ENCODE assay signal across 8 cellular contexts in genomic region chr13:114098689-114099056, GRCh38. TPM values are rescaled to one million over a fixed set of nuclear protein-coding genes. Genes with fewer than 3 reads are reported as not detected.
DNase-seq lines count a peak whose midpoint lies in the region; ATAC-seq and TF ChIP-seq lines count a peak whose summit lies in the region.
"Not testable (repeated sequence)": the region's sequence is repeated elsewhere in the genome, so short reads cannot be mapped to it uniquely, and the experiment has no call there.

No MANE protein-coding gene starts in this region.

- intact Hi-C loops in vagina (cut with DNase I) = not testable (repeated sequence)

- peak overlapping the region; percentile 68; the same call in 1 of the 2 replicates for H3K27ac Mint-ChIP-seq in GM23338
- peak overlapping the region; percentile 36 for H3K27ac Mint-ChIP-seq in T-helper 2 cell treated with Interferon-gamma antibody and Interleukin-4, amounts not matched to agents 5 μg/mL and 100 μg/mL, for 36 hours
- peak overlapping the region; percentile 93 for H3K27ac Mint-ChIP-seq in activated naive CD8-positive, alpha-beta T cell
- peak overlapping the region; percentile 83 to 93 for H3K27ac Mint-ChIP-seq in effector memory CD8-positive, alpha-beta T cell
- peak overlapping the region; percentile 82 to 96 (median 91) for H3K27ac Mint-ChIP-seq in immature natural killer cell
- H3K27ac Mint-ChIP-seq in natural killer cell treated with Interleukin-12 subunit alpha and Interleukin-12 subunit beta and Interleukin-15 and Interleukin-18, amount 100 ng/mL, for 72 hours = peak overlapping the region; percentile 69 to 93
- peak overlapping the region; percentile 92 for H3K27ac Mint-ChIP-seq in stimulated activated effector memory CD8-positive, alpha-beta T cell treated with anti-CD3 and anti-CD28 coated beads, Interleukin-12 subunit alpha, Interleukin-12 subunit beta, amount 100 ng/mL, for 72 hours

- not testable (repeated sequence) for TF ChIP-seq CTCF in GM23338 (conservative IDR thresholded peaks at IDR 0.05; ENCODE audit: low read depth in 2 of 2); vagina (IDR thresholded peaks at IDR 0.05)

- H3K36me3 Mint-ChIP-seq in GM23338 (ENCODE audit: low read depth); activated naive CD8-positive, alpha-beta T cell; natural killer cell treated with Interleukin-12 subunit alpha and Interleukin-12 subunit beta and Interleukin-15 and Interleukin-18, amount 100 ng/mL, for 72 hours: not testable (repeated sequence)
- H3K36me3 Mint-ChIP-seq in T-helper 2 cell treated with Interferon-gamma antibody and Interleukin-4, amounts not matched to agents 5 μg/mL and 100 μg/mL, for 36 hours (ENCODE audit: low read depth) = peaks cover 17% of the 10 kb centered on the region
- H3K36me3 Mint-ChIP-seq in effector memory CD8-positive, alpha-beta T cell (ENCODE audit: insufficient read depth) = peaks cover 67% of the 10 kb centered on the region
- H3K36me3 Mint-ChIP-seq in immature natural killer cell = peaks cover 2 to 15% (median 4%) of the 10 kb centered on the region in 3 donors
- peaks cover 41% of the 10 kb centered on the region for H3K36me3 Mint-ChIP-seq in stimulated activated effector memory CD8-positive, alpha-beta T cell treated with anti-CD3 and anti-CD28 coated beads, Interleukin-12 subunit alpha, Interleukin-12 subunit beta, amount 100 ng/mL, for 72 hours

- H3K9me2 ChIP-seq in GM23338 (ENCODE audit: insufficient read depth) = not testable (repeated sequence)

- not testable (repeated sequence) for H3F3A ChIP-seq in GM23338 (replicated peaks; ENCODE audit: low read depth)

- not testable (repeated sequence) for H3K27ac ChIP-seq in GM23338 (ENCODE audit: low read depth)
- peak overlapping the region; percentile 68 for H3K27ac ChIP-seq in vagina

- not testable (repeated sequence) for ATAC-seq in GM23338; effector memory CD8-positive, alpha-beta T cell (replicated peaks); natural killer cell treated with Interleukin-12 subunit alpha and Interleukin-12 subunit beta and Interleukin-15 and Interleukin-18, amount 100 ng/mL, for 72 hours; stimulated activated effector memory CD8-positive, alpha-beta T cell treated with anti-CD3 and anti-CD28 coated beads, Interleukin-12 subunit alpha, Interleukin-12 subunit beta, amount 100 ng/mL, for 72 hours

- TF ChIP-seq POLR2A in vagina (IDR thresholded peaks at IDR 0.05) = not testable (repeated sequence)

- H3K4me2 ChIP-seq in GM23338 = not testable (repeated sequence)

- H3K27me3 ChIP-seq in GM23338 (ENCODE audit: insufficient read depth); vagina: not testable (repeated sequence)

- H3K4me1 Mint-ChIP-seq in GM23338 (peaks cover 14% of the 10 kb centered on the region), immature natural killer cell (peaks cover 75 to 79% of the 10 kb centered on the region in 2 donors)
- not testable (repeated sequence) for H3K4me1 Mint-ChIP-seq in T-helper 2 cell treated with Interferon-gamma antibody and Interleukin-4, amounts not matched to agents 5 μg/mL and 100 μg/mL, for 36 hours (ENCODE audit: low read depth)
- H3K4me1 Mint-ChIP-seq in activated naive CD8-positive, alpha-beta T cell (ENCODE audit: low read depth) = peaks cover 68% of the 10 kb centered on the region
- peaks cover 60 to 73% of the 10 kb centered on the region in 2 donors for H3K4me1 Mint-ChIP-seq in effector memory CD8-positive, alpha-beta T cell (ENCODE audit: low read depth in 2 of 2)
- H3K4me1 Mint-ChIP-seq in natural killer cell treated with Interleukin-12 subunit alpha and Interleukin-12 subunit beta and Interleukin-15 and Interleukin-18, amount 100 ng/mL, for 72 hours (ENCODE audit: low read depth in 2 of 2) = peaks cover 45 to 57% of the 10 kb centered on the region in 2 donors
- peaks cover 68% of the 10 kb centered on the region for H3K4me1 Mint-ChIP-seq in stimulated activated effector memory CD8-positive, alpha-beta T cell treated with anti-CD3 and anti-CD28 coated beads, Interleukin-12 subunit alpha, Interleukin-12 subunit beta, amount 100 ng/mL, for 72 hours

- H3K79me2 ChIP-seq in GM23338 (replicated peaks; ENCODE audit: insufficient read depth) = peaks cover 56% of the 10 kb centered on the region

- H3K36me3 ChIP-seq in GM23338 (ENCODE audit: insufficient read depth); vagina: not testable (repeated sequence)

- H3K27me3 Mint-ChIP-seq in GM23338 (ENCODE audit: insufficient read depth, low read depth, poor library complexity) = peaks cover 17% of the 10 kb centered on the region
- not testable (repeated sequence) for H3K27me3 Mint-ChIP-seq in T-helper 2 cell treated with Interferon-gamma antibody and Interleukin-4, amounts not matched to agents 5 μg/mL and 100 μg/mL, for 36 hours (ENCODE audit: low read depth); activated naive CD8-positive, alpha-beta T cell; effector memory CD8-positive, alpha-beta T cell; natural killer cell treated with Interleukin-12 subunit alpha and Interleukin-12 subunit beta and Interleukin-15 and Interleukin-18, amount 100 ng/mL, for 72 hours
- H3K27me3 Mint-ChIP-seq in immature natural killer cell (ENCODE audit: low read depth in 3 of 3) = peaks cover 24 to 63% (median 42%) of the 10 kb centered on the region in 3 donors

- H3K4me1 ChIP-seq in GM23338 (ENCODE audit: insufficient read depth) = not testable (repeated sequence)
- H3K4me1 ChIP-seq in vagina = peaks cover 46% of the 10 kb centered on the region

- H3K9me3 ChIP-seq in vagina = not testable (repeated sequence)

- not testable (repeated sequence) for H2AFZ ChIP-seq in GM23338

- H3K9me3 Mint-ChIP-seq in GM23338 (peaks cover 11% of the 10 kb centered on the region), immature natural killer cell (peaks cover 0 to 10% (median under 1%) of the 10 kb centered on the region in 6 donors)
- H3K9me3 Mint-ChIP-seq in T-helper 2 cell treated with Interferon-gamma antibody and Interleukin-4, amounts not matched to agents 5 μg/mL and 100 μg/mL, for 36 hours; activated naive CD8-positive, alpha-beta T cell (ENCODE audit: low read depth); effector memory CD8-positive, alpha-beta T cell; natural killer cell treated with Interleukin-12 subunit alpha and Interleukin-12 subunit beta and Interleukin-15 and Interleukin-18, amount 100 ng/mL, for 72 hours; stimulated activated effector memory CD8-positive, alpha-beta T cell treated with anti-CD3 and anti-CD28 coated beads, Interleukin-12 subunit alpha, Interleukin-12 subunit beta, amount 100 ng/mL, for 72 hours: not testable (repeated sequence)

- H3K4me3 ChIP-seq in GM23338, vagina: not testable (repeated sequence)

- not testable (repeated sequence) for DNase-seq in GM23338 (ENCODE audit: low spot score); T-helper 2 cell treated with Interferon-gamma antibody and Interleukin-4, amounts not matched to agents 5 μg/mL and 100 μg/mL, for 36 hours (ENCODE audit: low spot score); effector memory CD8-positive, alpha-beta T cell; immature natural killer cell; natural killer cell treated with Interleukin-12 subunit alpha and Interleukin-12 subunit beta and Interleukin-15 and Interleukin-18, amount 100 ng/mL, for 72 hours (ENCODE audit: low spot score); stimulated activated effector memory CD8-positive, alpha-beta T cell treated with anti-CD3 and anti-CD28 coated beads, Interleukin-12 subunit alpha, Interleukin-12 subunit beta, amount 100 ng/mL, for 72 hours (ENCODE audit: low spot score in 2 of 2); vagina (ENCODE audit: extremely low spot score in 2 of 2)

- not testable (repeated sequence) for H4K20me1 ChIP-seq in GM23338 (replicated peaks; ENCODE audit: insufficient read depth)

- H3K4me3 Mint-ChIP-seq in GM23338; T-helper 2 cell treated with Interferon-gamma antibody and Interleukin-4, amounts not matched to agents 5 μg/mL and 100 μg/mL, for 36 hours: not testable (repeated sequence)
- H3K4me3 Mint-ChIP-seq in activated naive CD8-positive, alpha-beta T cell = peak overlapping the region; percentile 44
- H3K4me3 Mint-ChIP-seq in effector memory CD8-positive, alpha-beta T cell = peak overlapping the region; percentile 64 to 73
- H3K4me3 Mint-ChIP-seq in immature natural killer cell = peak overlapping the region; percentile 30 to 66 (median 61)
- peak overlapping the region; percentile 33 for H3K4me3 Mint-ChIP-seq in natural killer cell treated with Interleukin-12 subunit alpha and Interleukin-12 subunit beta and Interleukin-15 and Interleukin-18, amount 100 ng/mL, for 72 hours
- peak overlapping the region; percentile 12 for H3K4me3 Mint-ChIP-seq in stimulated activated effector memory CD8-positive, alpha-beta T cell treated with anti-CD3 and anti-CD28 coated beads, Interleukin-12 subunit alpha, Interleukin-12 subunit beta, amount 100 ng/mL, for 72 hours

RNA-seq across cellular contexts. Expression of gene RASA3, which starts 33.8 kb away (rescaled TPM):
- total RNA-seq in GM23338 (2014; rRNA removed; shearing (Covaris generic)) = 18.7 and 20.7 TPM in 2 replicates
- polyA plus RNA-seq in GM23338 (2016; fragmentation: Nextera tagmentation; extraction: Ambion mirVana) = 11.2 and 11.7 TPM in 2 replicates
- 100 to 1,000 TPM in 1 of 3 donors, 10 to 100 TPM in 2; 37.4 to 153 (median 64.8) TPM for polyA plus RNA-seq in immature natural killer cell
- total RNA-seq in natural killer cell treated with Interleukin-12 subunit alpha and Interleukin-12 subunit beta and Interleukin-15 and Interleukin-18, amount 100 ng/mL, for 72 hours = 10 to 100 TPM in 1 of 2 donors, 1 to 10 TPM in 1; 6.9 to 11.7 TPM
- total RNA-seq in vagina = 19.6 TPM

Comparison
In these comparisons a context has a peak if more than half of its experiments do, and no peak if none do; other contexts are left out.
1. H3K27ac Mint-ChIP-seq: peak in every context shown above with its lines; median percentile 93 in activated naive CD8-positive, alpha-beta T cell; 92 in stimulated activated effector memory CD8-positive, alpha-beta T cell treated with anti-CD3 and anti-CD28 coated beads, Interleukin-12 subunit alpha, Interleukin-12 subunit beta, amount 100 ng/mL, for 72 hours; 91 in immature natural killer cell; 88 in effector memory CD8-positive, alpha-beta T cell; 81 in natural killer cell treated with Interleukin-12 subunit alpha and Interleukin-12 subunit beta and Interleukin-15 and Interleukin-18, amount 100 ng/mL, for 72 hours; 68 in GM23338; 36 in T-helper 2 cell treated with Interferon-gamma antibody and Interleukin-4, amounts not matched to agents 5 μg/mL and 100 μg/mL, for 36 hours.